In the genomic region with DNA sequence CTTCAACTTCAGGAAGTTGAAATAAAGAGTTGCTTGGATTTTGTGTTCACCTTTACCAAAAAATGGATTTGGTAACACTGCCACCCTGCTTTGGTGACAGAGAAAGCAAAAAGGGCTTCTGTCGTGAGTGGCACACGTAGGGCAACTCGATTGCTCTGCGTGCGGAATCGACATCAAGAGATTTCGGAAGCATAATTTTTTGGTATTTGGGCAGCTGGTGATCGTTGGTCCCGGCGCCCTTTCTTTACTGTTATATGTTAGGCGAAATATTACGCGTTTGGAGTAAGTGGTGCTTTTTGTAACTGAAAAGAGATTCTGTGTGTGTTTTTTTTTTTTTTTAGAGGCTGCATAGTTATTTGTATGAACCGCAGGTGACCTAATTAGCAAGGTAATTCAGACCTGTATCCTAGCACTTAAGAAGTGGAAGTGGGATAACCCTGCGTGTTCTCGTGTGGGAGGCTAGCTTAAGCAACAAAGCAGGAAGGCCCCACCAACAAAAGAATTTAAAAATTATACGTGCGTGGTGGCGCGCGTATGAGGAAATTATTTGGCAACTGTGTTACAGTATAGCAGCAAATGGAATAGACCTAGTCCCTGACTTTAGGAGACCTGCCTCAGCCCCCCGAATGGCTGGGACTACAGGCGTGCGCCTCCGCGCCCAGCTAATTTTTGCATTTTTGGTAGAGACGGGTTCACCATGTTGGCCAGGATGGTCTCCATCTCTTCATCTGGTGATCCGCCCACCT, we compare ENCODE assay signal across 8 cellular contexts. TPM values are rescaled to one million over a fixed set of nuclear protein-coding genes. Genes with fewer than 3 reads are reported as not detected.
DNase-seq lines count a peak whose midpoint lies in the region; FAIRE-seq and TF ChIP-seq lines count a peak whose summit lies in the region.

A gene (plus strand): TSS at position 108 of the 746 bp plus-strand sequence.

- peak; percentile 100 for TF ChIP-seq POLR2A in H1 (IDR thresholded peaks at IDR 0.05; ENCODE audit: control extremely low read depth in 1 of 2, low read depth in 2 of 2, low read length in 2 of 2)

- H2BK15ac ChIP-seq in H1 (ENCODE audit: low read length) (no peak within 1 kb of the TSS), mesenchymal stem cell (ENCODE audit: low read depth, poor library complexity, severe bottlenecking) (no peak within 1 kb of the TSS)

- DNase-seq in COR-L47 (lab: John Stamatoyannopoulos, UW), result peak; percentile 98
- DNase-seq in GM20000 (ENCODE audit: low spot score), result peak; percentile 70
- peak; percentile 98 for DNase-seq in HS-5 (ENCODE audit: low read depth)
- DNase-seq in NK-92 (lab: John Stamatoyannopoulos, UW; ENCODE audit: unreplicated experiment), result peak; percentile 23
- DNase-seq in activated CD8-positive, alpha-beta memory T cell treated with anti-CD3 and anti-CD28 coated beads for 24 hours, result peak; percentile 92
- peak; percentile 75 to 90 for DNase-seq in H1 (ENCODE audit: low read depth in 1 of 2, low spot score in 2 of 2)
- DNase-seq in mesenchymal stem cell, result peak; percentile 100
- DNase-seq in stimulated activated CD8-positive, alpha-beta memory T cell treated with anti-CD3 and anti-CD28 coated beads, Interleukin-12 subunit alpha, Interleukin-12 subunit beta, amount 100 ng/mL, for 24 hours (ENCODE audit: extremely low read depth), result peak; percentile 76

- H4K8ac ChIP-seq in H1 (ENCODE audit: extremely low read depth, insufficient read depth, low read length), result peak within 1 kb of the TSS; percentile 63
- H4K8ac ChIP-seq in mesenchymal stem cell (ENCODE audit: low read length), result peak within 1 kb of the TSS; percentile 88

- H2BK20ac ChIP-seq in H1 (ENCODE audit: low read length), result no peak within 1 kb of the TSS

- POLR2A ChIA-PET in H1 (lab: Charles Lee; ENCODE audit: partially characterized antibody), result interaction anchor here (0.6 to 9.3 kb wide), 53 partner anchors 8 to 830 kb away, joined by 3 to 132 read pairs (median 5); a partner anchor contains a TSS

- peak within 1 kb of the TSS; percentile 77 to 85 for H3K4me2 ChIP-seq in H1 (ENCODE audit: insufficient read depth in 1 of 2, low read depth in 2 of 2, low read length in 2 of 2)
- peak within 1 kb of the TSS; percentile 46 for H3K4me2 ChIP-seq in mesenchymal stem cell (ENCODE audit: low read length, poor library complexity, severe bottlenecking)

- H3K79me1 ChIP-seq in H1 (ENCODE audit: low read depth, low read length) (no peaks in the 10 kb centered on the region), mesenchymal stem cell (replicated peaks; ENCODE audit: low read length, poor library complexity, severe bottlenecking) (no peaks in the 10 kb centered on the region)

- H3K18ac ChIP-seq in H1 (ENCODE audit: extremely low read depth, low read length) (peak within 1 kb of the TSS; percentile 65; the same call in 1 of the 2 replicates), mesenchymal stem cell (ENCODE audit: low read depth in 1 of 2, low read length in 2 of 2) (peak within 1 kb of the TSS; percentile 96 to 100)

- H4K91ac ChIP-seq in H1 (replicated peaks; ENCODE audit: insufficient read length, low read length) (peak within 1 kb of the TSS; percentile 56), mesenchymal stem cell (ENCODE audit: low read length) (peak within 1 kb of the TSS; percentile 85)

- peaks cover 0 to 4% (median 0%) of the 10 kb centered on the region in 4 experiments; a peak in 4 of 7 replicates for H3K4me1 ChIP-seq in H1 (replicated peaks in 1 of 4; ENCODE audit: control insufficient read depth in 3 of 4, insufficient read depth in 4 of 4, low read length in 3 of 4)
- peaks cover 10% of the 10 kb centered on the region for H3K4me1 ChIP-seq in mesenchymal stem cell (ENCODE audit: control insufficient read depth, insufficient read depth, low read depth, low read length)

- H3K23me2 ChIP-seq in H1 (ENCODE audit: low read depth, low read length), result no peaks in the 10 kb centered on the region

- peak within 1 kb of the TSS; percentile 95 for H2BK5ac ChIP-seq in H1 (ENCODE audit: low read depth, low read length)
- peak within 1 kb of the TSS; percentile 53 for H2BK5ac ChIP-seq in mesenchymal stem cell (ENCODE audit: low read depth, low read length, poor library complexity, severe bottlenecking)

- TF ChIP-seq CTCF in GM20000 (IDR thresholded peaks at IDR 0.05; ENCODE audit: extremely low read depth, missing control alignments), result no peak
- TF ChIP-seq CTCF in H1 (IDR thresholded peaks at IDR 0.05; ENCODE audit: control extremely low read depth in 1 of 3, insufficient read depth in 1 of 3, low read depth in 1 of 3, low read length in 3 of 3), result peak in 1 of 3 experiments; percentile 4; a peak in 1 of 4 replicates

- H2BK12ac ChIP-seq in H1 (ENCODE audit: low read depth, low read length) (0 out of 2 replicates have a peak within 1 kb of the TSS, but pooled peaks have one; percentile 10), mesenchymal stem cell (ENCODE audit: low read length in 2 of 2) (peak within 1 kb of the TSS in 1 of 2 experiments; percentile 71)

- 0 out of 4 replicates have a peak, but pooled peaks of 1 of the 2 experiments have one; percentile 8 for TF ChIP-seq RAD21 in H1 (IDR thresholded peaks at IDR 0.05 in 1 of 2, conservative IDR thresholded peaks at IDR 0.05 in 1 of 2; ENCODE audit: low read depth in 2 of 2, low read length in 2 of 2)

- no peaks in the 10 kb centered on the region for H3K9me3 ChIP-seq in H1 (ENCODE audit: insufficient read depth in 2 of 2, low read depth in 1 of 2, low read length in 1 of 2)
- no peaks in the 10 kb centered on the region for H3K9me3 ChIP-seq in mesenchymal stem cell (ENCODE audit: control insufficient read depth, low read length)

- peak within 1 kb of the TSS; percentile 90 for H4K5ac ChIP-seq in H1 (ENCODE audit: insufficient read length, low read depth, low read length)

- WGBS in H1 (ENCODE audit: extremely low coverage in 1 of 2, insufficient coverage in 1 of 2, insufficient read length in 1 of 2, insufficient replicate concordance in 2 of 2, low coverage in 1 of 2, low lambda C conversion rate in 2 of 2, missing lambda C conversion rate in 1 of 2), 2 experiments, result 11% methylated on average over 28 of the region's 28 CpGs; no CpG with 5 or more reads in 1 of the 2 experiments
- 13% methylated on average over 28 of the region's 28 CpGs for WGBS in mesenchymal stem cell

- peak within 1 kb of the TSS; percentile 61 for H3K56ac ChIP-seq in H1 (replicated peaks; ENCODE audit: insufficient read length, low read depth, low read length)

- H2AK5ac ChIP-seq in H1 (ENCODE audit: low read depth, low read length), result 0 out of 2 replicates have a peak within 1 kb of the TSS, but pooled peaks have one; percentile 69
- H2AK5ac ChIP-seq in mesenchymal stem cell (ENCODE audit: low read length, severe bottlenecking), result peak within 1 kb of the TSS; percentile 97

- FAIRE-seq in H1 (lab: Jason Lieb, UNC), result peak; percentile 78

- H3K14ac ChIP-seq in H1 (ENCODE audit: insufficient read length) (no peak within 1 kb of the TSS), mesenchymal stem cell (ENCODE audit: low read length in 2 of 2) (peak within 1 kb of the TSS in 1 of 2 experiments; percentile 99)

- H2BK120ac ChIP-seq in H1 (replicated peaks; ENCODE audit: low read depth, low read length) (peak within 1 kb of the TSS; percentile 8), mesenchymal stem cell (ENCODE audit: low read depth, low read length) (peak within 1 kb of the TSS; percentile 29)

- no peaks in the 10 kb centered on the region for H3K27me3 ChIP-seq in H1 (replicated peaks in 1 of 4; ENCODE audit: control insufficient read depth in 3 of 4, extremely low read depth in 1 of 4, insufficient read depth in 3 of 4, low read length in 3 of 4)
- no peaks in the 10 kb centered on the region for H3K27me3 ChIP-seq in mesenchymal stem cell (ENCODE audit: control insufficient read depth in 1 of 2, insufficient read depth in 1 of 2, low read length in 2 of 2)

- no peaks in the 10 kb centered on the region for H4K20me1 ChIP-seq in H1 (replicated peaks in 1 of 2; ENCODE audit: control insufficient read depth in 1 of 2, insufficient read depth in 2 of 2, low read length in 2 of 2)

- H2AFZ ChIP-seq in H1 (ENCODE audit: low read length), result 0 out of 2 replicates have a peak within 1 kb of the TSS, but pooled peaks have one; percentile 15
- peak within 1 kb of the TSS; percentile 95 for H2AFZ ChIP-seq in mesenchymal stem cell (ENCODE audit: low read depth, low read length)

- H3K27ac ChIP-seq in H1 (ENCODE audit: low read depth, low read length), result peak within 1 kb of the TSS; percentile 99
- peak within 1 kb of the TSS; percentile 92 for H3K27ac ChIP-seq in mesenchymal stem cell (ENCODE audit: low read length, poor library complexity, severe bottlenecking)

- H3K9ac ChIP-seq in H1 (replicated peaks in 1 of 4; ENCODE audit: extremely low read depth in 1 of 4, low read depth in 3 of 4, low read length in 3 of 4) (peak within 1 kb of the TSS; percentile 40 to 88 (median 66)), mesenchymal stem cell (ENCODE audit: low read length) (peak within 1 kb of the TSS; percentile 98)

- H3K36me3 ChIP-seq in H1 (ENCODE audit: control insufficient read depth in 2 of 4, insufficient read depth in 4 of 4, low read length in 3 of 4), result no peaks in the 10 kb centered on the region
- no peaks in the 10 kb centered on the region for H3K36me3 ChIP-seq in mesenchymal stem cell (ENCODE audit: control insufficient read depth in 1 of 2, insufficient read depth in 2 of 2, low read depth in 1 of 2, low read length in 2 of 2)

- peak within 1 kb of the TSS; percentile 87 for H3K4ac ChIP-seq in H1 (replicated peaks; ENCODE audit: insufficient read length, low read depth, low read length)
- H3K4ac ChIP-seq in mesenchymal stem cell (ENCODE audit: low read depth in 1 of 2, low read length in 2 of 2), result peak within 1 kb of the TSS in 1 of 2 experiments; percentile 100

- TF ChIP-seq EP300 in H1 (IDR thresholded peaks at IDR 0.05; ENCODE audit: borderline replicate concordance in 1 of 2, low read depth in 2 of 2, low read length in 2 of 2), result peak in 1 of 2 experiments; percentile 73; a peak in 2 of 3 replicates

- no peaks in the 10 kb centered on the region for H3K79me2 ChIP-seq in H1 (ENCODE audit: control insufficient read depth in 1 of 2, insufficient read depth in 2 of 2, low read length in 2 of 2)

- H3K4me3 ChIP-seq in H1 (ENCODE audit: extremely low read depth in 1 of 4, insufficient read depth in 2 of 4, low read depth in 3 of 4, low read length in 4 of 4) (peak within 1 kb of the TSS; percentile 41 to 57 (median 45)), mesenchymal stem cell (ENCODE audit: insufficient read depth in 1 of 2, low read depth in 1 of 2, low read length in 2 of 2) (peak within 1 kb of the TSS; percentile 41 to 85)

- CTCF ChIA-PET in H1 (lab: Charles Lee; ENCODE audit: partially characterized antibody), result interaction anchor here (0.6 to 1.1 kb wide), 2 partner anchors 88 to 93 kb away, joined by 3 to 6 read pairs; a partner anchor contains a TSS

- H3K23ac ChIP-seq in H1 (ENCODE audit: insufficient read length), result no peak within 1 kb of the TSS
- H3K23ac ChIP-seq in mesenchymal stem cell (ENCODE audit: low read length in 2 of 2), result no peak within 1 kb of the TSS

RNA-seq across cellular contexts. Expression of the gene that starts here (rescaled TPM):
- not detected in 2 replicates for total RNA-seq in H1 (2021; fragmentation: NEBNext Ultra II Directional; extraction: Animal tissue kit (Norgen Biotek cat#: 25700))
- not detected in 2 replicates for polyA plus RNA-seq in H1 (2011; rRNA removed)
- not detected for polyA plus RNA-seq in H1 (2011; cell fraction: cytosol; rRNA removed)
- polyA plus RNA-seq in H1 (2011; cell fraction: nucleus; rRNA removed), result not detected
- polyA plus RNA-seq in H1 (2012, experiment 1 of 2), result not detected in 4 replicates
- not detected for polyA plus RNA-seq in H1 (2012, experiment 2 of 2)
- not detected for polyA plus RNA-seq in H1 (2013, experiment 1 of 2)
- polyA plus RNA-seq in H1 (2013, experiment 2 of 2), result not detected
- not detected in 2 replicates for polyA minus RNA-seq in H1 (2011; rRNA and poly(A)+ RNA removed)
- polyA minus RNA-seq in H1 (2011; cell fraction: cytosol; rRNA and poly(A)+ RNA removed), result not detected
- polyA minus RNA-seq in H1 (2011; cell fraction: nucleus; rRNA and poly(A)+ RNA removed), result not detected
- not detected for polyA plus RNA-seq in mesenchymal stem cell (2013, experiment 1 of 2)
- not detected for polyA plus RNA-seq in mesenchymal stem cell (2013, experiment 2 of 2)

Comparison
In these comparisons a context has a peak if more than half of its experiments do, and no peak if none do; other contexts are left out.
1. Peak in every context shown above with its lines: DNase-seq, H3K4me3 ChIP-seq and H3K27ac ChIP-seq.
2. Peak in DNase-seq, H3K4me3 ChIP-seq, H3K27ac ChIP-seq, H3K9ac ChIP-seq and H3K4me2 ChIP-seq in H1; RNA of the gene not detected or under 1 TPM.
3. DNase-seq: peak in every context shown above with its lines; median percentile 100 in mesenchymal stem cell; 98 in COR-L47; 98 in HS-5; 92 in activated CD8-positive, alpha-beta memory T cell treated with anti-CD3 and anti-CD28 coated beads for 24 hours; 82 in H1; 76 in stimulated activated CD8-positive, alpha-beta memory T cell treated with anti-CD3 and anti-CD28 coated beads, Interleukin-12 subunit alpha, Interleukin-12 subunit beta, amount 100 ng/mL, for 24 hours; 70 in GM20000; 23 in NK-92.